Comparison of ENCODE assay signal across 1 cellular context in genomic region chr4:21827575-21827974, GRCh38.
TF ChIP-seq lines count a peak whose summit lies in the region.

No MANE protein-coding gene starts in this region.

TF ChIP-seq in SK-N-SH treated with all-trans-retinoic acid at 6 μM for 48 hours, 23 proteins besides CTCF, POLR2A, EP300 and RAD21 (continued from another document):
- TF ChIP-seq, protein P1, sequence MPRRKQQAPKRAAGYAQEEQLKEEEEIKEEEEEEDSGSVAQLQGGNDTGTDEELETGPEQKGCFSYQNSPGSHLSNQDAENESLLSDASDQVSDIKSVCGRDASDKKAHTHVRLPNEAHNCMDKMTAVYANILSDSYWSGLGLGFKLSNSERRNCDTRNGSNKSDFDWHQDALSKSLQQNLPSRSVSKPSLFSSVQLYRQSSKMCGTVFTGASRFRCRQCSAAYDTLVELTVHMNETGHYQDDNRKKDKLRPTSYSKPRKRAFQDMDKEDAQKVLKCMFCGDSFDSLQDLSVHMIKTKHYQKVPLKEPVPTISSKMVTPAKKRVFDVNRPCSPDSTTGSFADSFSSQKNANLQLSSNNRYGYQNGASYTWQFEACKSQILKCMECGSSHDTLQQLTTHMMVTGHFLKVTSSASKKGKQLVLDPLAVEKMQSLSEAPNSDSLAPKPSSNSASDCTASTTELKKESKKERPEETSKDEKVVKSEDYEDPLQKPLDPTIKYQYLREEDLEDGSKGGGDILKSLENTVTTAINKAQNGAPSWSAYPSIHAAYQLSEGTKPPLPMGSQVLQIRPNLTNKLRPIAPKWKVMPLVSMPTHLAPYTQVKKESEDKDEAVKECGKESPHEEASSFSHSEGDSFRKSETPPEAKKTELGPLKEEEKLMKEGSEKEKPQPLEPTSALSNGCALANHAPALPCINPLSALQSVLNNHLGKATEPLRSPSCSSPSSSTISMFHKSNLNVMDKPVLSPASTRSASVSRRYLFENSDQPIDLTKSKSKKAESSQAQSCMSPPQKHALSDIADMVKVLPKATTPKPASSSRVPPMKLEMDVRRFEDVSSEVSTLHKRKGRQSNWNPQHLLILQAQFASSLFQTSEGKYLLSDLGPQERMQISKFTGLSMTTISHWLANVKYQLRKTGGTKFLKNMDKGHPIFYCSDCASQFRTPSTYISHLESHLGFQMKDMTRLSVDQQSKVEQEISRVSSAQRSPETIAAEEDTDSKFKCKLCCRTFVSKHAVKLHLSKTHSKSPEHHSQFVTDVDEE (CRISPR knock-in tag; IDR thresholded peaks at IDR 0.05): no peak
- TF ChIP-seq ZNF565 (CRISPR knock-in tag; conservative IDR thresholded peaks at IDR 0.05; ENCODE audit: low read depth) (no peak), POU6F1 (CRISPR knock-in tag; IDR thresholded peaks at IDR 0.05; ENCODE audit: borderline replicate concordance, low read depth) (no peak)
